Comparison of ENCODE assay signal across 20 cellular contexts in the genomic region with DNA sequence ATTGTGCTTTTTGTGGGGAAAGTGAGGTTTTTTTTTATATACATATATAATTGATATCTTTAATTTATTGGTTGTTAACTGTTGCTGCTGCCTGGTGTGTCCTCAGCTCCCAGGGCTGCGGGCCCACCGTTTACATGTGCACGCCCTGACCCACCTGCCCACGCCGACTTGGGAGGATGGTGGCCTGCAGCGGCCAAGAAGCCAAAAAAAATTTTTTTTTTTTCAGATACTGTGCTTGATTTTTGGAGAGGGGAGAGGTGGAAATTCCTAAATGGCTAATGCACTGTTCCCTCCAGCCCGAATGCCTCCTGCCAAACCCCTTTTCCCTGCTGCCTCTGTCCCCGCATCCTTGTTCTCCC. TPM values are rescaled to one million over a fixed set of nuclear protein-coding genes. Genes with fewer than 3 reads are reported as not detected.
A peak's percentile ranks its signal among the peaks of the same experiment; 100 is the strongest.
DNase-seq lines count a peak whose midpoint lies in the region; FAIRE-seq and TF ChIP-seq lines count a peak whose summit lies in the region.
"Had no signal": no experiment of that assay in that cellular context is flagged by ENCODE, and none has a peak within 500 bp of the region (broad histone marks: within the 10 kb centered on the region; RNA-seq: fewer than 3 reads in every experiment).

No MANE protein-coding gene starts in this region.

- H3K56ac ChIP-seq in H9 (ENCODE audit: insufficient read length, low read depth, low read length) = no peak overlapping the region

- no peak overlapping the region for H3K4ac ChIP-seq in H9 (ENCODE audit: low read depth, low read length)

- H3K27ac Mint-ChIP-seq in endothelial cell (ENCODE audit: unreplicated experiment) = no peak overlapping the region
- H3K27ac Mint-ChIP-seq in H9 = peak overlapping the region in 1 of 3 experiments; percentile 74; a peak in 2 of 7 replicates
- H3K27ac Mint-ChIP-seq: CD14-positive monocyte, HFFc6 had no signal

- no peak overlapping the region for H2AFZ ChIP-seq in H9 (ENCODE audit: low read length)
- H2AFZ ChIP-seq: GM23248 had no signal

- no peaks in the 10 kb centered on the region for H3K79me2 ChIP-seq in H9 (ENCODE audit: insufficient read depth, low read length)

- 93 to 95% methylated on average over 8 of the region's 8 CpGs for WGBS in sigmoid colon, 2 donors
- 89% methylated on average over 8 of the region's 8 CpGs; no CpG with 5 or more reads in 1 of the 2 donors for WGBS in transverse colon (ENCODE audit: low coverage in 1 of 2), 2 donors
- no CpG with 5 or more reads among the region's 8 CpGs for WGBS in H9 (ENCODE audit: extremely low coverage, insufficient read length, low lambda C conversion rate)

- H2BK15ac ChIP-seq in H9 (ENCODE audit: low read depth, low read length) = no peak overlapping the region

- no peak overlapping the region for H2BK120ac ChIP-seq in H9 (ENCODE audit: low read depth, low read length, poor library complexity, severe bottlenecking)

- H3K4me3 ChIP-seq in sigmoid colon = no peak overlapping the region
- no peak overlapping the region for H3K4me3 ChIP-seq in transverse colon
- H3K4me3 ChIP-seq: BLaER1, GM23248 had no signal

- no peaks in the 10 kb centered on the region for H4K20me1 ChIP-seq in H9 (ENCODE audit: control insufficient read depth, insufficient read depth, insufficient read length)

- no peaks in the 10 kb centered on the region for H3K9me3 Mint-ChIP-seq in endothelial cell (ENCODE audit: unreplicated experiment)
- H3K9me3 Mint-ChIP-seq in H9 = no peaks in the 10 kb centered on the region; a peak in 1 of 5 replicates
- H3K9me3 Mint-ChIP-seq: HFFc6 had no signal

- H3K4me2 ChIP-seq in H9 (ENCODE audit: insufficient read depth, insufficient read length, low read length) = no peak overlapping the region
- H3K4me2 ChIP-seq: BLaER1 had no signal

- H2AK5ac ChIP-seq in H9 (ENCODE audit: insufficient read length, low read length) = no peak overlapping the region

- intact Hi-C loops in sigmoid colon (cut with DNase I) (no loop called here), transverse colon (cut with DNase I; ENCODE audit: low total_unique reads) (loop anchor here (5.0 to 10.0 kb wide), 2 partner anchors 126 to 349 kb away; no protein-coding TSS in a partner anchor)

- H3K14ac ChIP-seq in H9 (ENCODE audit: insufficient read depth, low read length) = no peak overlapping the region

- H3K23me2 ChIP-seq in H9 (ENCODE audit: insufficient read length, low read depth, low read length, poor library complexity, severe bottlenecking) = no peaks in the 10 kb centered on the region

- no peak overlapping the region for H3K23ac ChIP-seq in H9 (ENCODE audit: insufficient read length, low read depth, low read length)

- FAIRE-seq in RCC 7860 (lab: Jason Lieb, UNC) = no peak
- FAIRE-seq: A204.1, GM12892, GM18507 had no signal

- H3K9me3 ChIP-seq in sigmoid colon (no peaks in the 10 kb centered on the region), transverse colon (no peaks in the 10 kb centered on the region), H9 (ENCODE audit: control insufficient read depth, low read depth, low read length) (no peaks in the 10 kb centered on the region)
- H3K9me3 ChIP-seq: BLaER1 had no signal

- H4K91ac ChIP-seq in H9 (ENCODE audit: insufficient read length, low read depth, low read length) = no peak overlapping the region

- no peak for TF ChIP-seq POLR2A in sigmoid colon (IDR thresholded peaks at IDR 0.05)
- no peak for TF ChIP-seq POLR2A in transverse colon (IDR thresholded peaks at IDR 0.05)

- H3K4me3 Mint-ChIP-seq in endothelial cell (ENCODE audit: unreplicated experiment) (peak overlapping the region; percentile 56), H9 (no peak overlapping the region)
- H3K4me3 Mint-ChIP-seq: CD14-positive monocyte; CD4-positive, alpha-beta memory T cell; HFFc6 had no signal

- H3K36me3 ChIP-seq in sigmoid colon = peaks cover 9 to 55% (median 22%) of the 10 kb centered on the region in 4 donors
- H3K36me3 ChIP-seq in transverse colon = no peaks in the 10 kb centered on the region

- H3K36me3 Mint-ChIP-seq in endothelial cell (ENCODE audit: low read depth, unreplicated experiment) = no peaks in the 10 kb centered on the region
- H3K36me3 Mint-ChIP-seq in H9 (ENCODE audit: insufficient read depth in 1 of 3, low read depth in 3 of 3) = peaks cover 11 to 23% (median 21%) of the 10 kb centered on the region in 3 experiments; a peak in 6 of 7 replicates
- H3K36me3 Mint-ChIP-seq: CD14-positive monocyte; CD4-positive, alpha-beta memory T cell had no signal

- no peaks in the 10 kb centered on the region for H3K27me3 Mint-ChIP-seq in endothelial cell (ENCODE audit: unreplicated experiment)
- no peaks in the 10 kb centered on the region for H3K27me3 Mint-ChIP-seq in H9 (ENCODE audit: low read depth)
- H3K27me3 Mint-ChIP-seq: CD4-positive, alpha-beta memory T cell had no signal

- TF ChIP-seq CTCF in endothelial cell (IDR thresholded peaks at IDR 0.05; ENCODE audit: unreplicated experiment) (no peak), sigmoid colon (IDR thresholded peaks at IDR 0.05) (no peak), transverse colon (IDR thresholded peaks at IDR 0.05) (no peak), H9 (conservative IDR thresholded peaks at IDR 0.05) (no peak)

- no peak for TF ChIP-seq EP300 in sigmoid colon (IDR thresholded peaks at IDR 0.05)
- no peak for TF ChIP-seq EP300 in transverse colon (IDR thresholded peaks at IDR 0.05; ENCODE audit: low read depth)

- H3K4me1 Mint-ChIP-seq in endothelial cell (ENCODE audit: unreplicated experiment) = peaks cover 12% of the 10 kb centered on the region
- H3K4me1 Mint-ChIP-seq in H9 = peaks cover 6 to 26% of the 10 kb centered on the region in 2 experiments

- H2BK12ac ChIP-seq in H9 (ENCODE audit: insufficient read length, low read depth, low read length) = no peak overlapping the region

- in situ Hi-C loops in transverse colon (cut with MboI; ENCODE audit: low pct_ligation_motif_present in 1 of 4, low pct_unique_long_range_greater_than_20kb in 1 of 4, low sequenced_read_pairs in 3 of 4) = loop anchor here (10.0 to 25.0 kb wide), 3 partner anchors 119 to 346 kb away; no protein-coding TSS in a partner anchor

- no peak overlapping the region for H3T11ph ChIP-seq in H9 (ENCODE audit: low read length)

- H3K9ac ChIP-seq in H9 (ENCODE audit: extremely low read depth, insufficient read length, low read length) = no peak overlapping the region
- H3K9ac ChIP-seq: BLaER1, GM23248 had no signal

- H3K27ac ChIP-seq in sigmoid colon (peak overlapping the region in 3 of 4 donors; percentile 75 to 92 (median 83)), transverse colon (peak overlapping the region; percentile 22 to 79 (median 70)), H9 (ENCODE audit: insufficient read length, low read depth, low read length) (no peak overlapping the region)
- H3K27ac ChIP-seq: BLaER1, GM23248, HL-60 had no signal

- H3K4me1 ChIP-seq in sigmoid colon (peaks cover 3 to 40% (median 35%) of the 10 kb centered on the region in 4 donors), transverse colon (peaks cover 3 to 17% (median 11%) of the 10 kb centered on the region in 4 donors), H9 (ENCODE audit: insufficient read depth, low read length) (no peaks in the 10 kb centered on the region)

- H4K8ac ChIP-seq in H9 (replicated peaks; ENCODE audit: insufficient read length, low read depth, low read length) = no peak overlapping the region

- no peak overlapping the region for H2BK5ac ChIP-seq in H9 (ENCODE audit: insufficient read length, low read length)

- H4K5ac ChIP-seq in H9 (ENCODE audit: insufficient read length, low read depth, low read length) = no peak overlapping the region

- H2BK20ac ChIP-seq in H9 (ENCODE audit: low read depth, low read length, poor library complexity, severe bottlenecking) = no peak overlapping the region

- H3K27me3 ChIP-seq in sigmoid colon (no peaks in the 10 kb centered on the region), transverse colon (no peaks in the 10 kb centered on the region), H9 (ENCODE audit: insufficient read depth, low read length) (no peaks in the 10 kb centered on the region)
- H3K27me3 ChIP-seq: BLaER1 had no signal

- H3K18ac ChIP-seq in H9 (ENCODE audit: insufficient read length, low read depth, low read length) = no peak overlapping the region

- H3K79me1 ChIP-seq in H9 (ENCODE audit: insufficient read depth, low read depth, low read length, poor library complexity, severe bottlenecking) = no peaks in the 10 kb centered on the region

- DNase-seq in endothelial cell (ENCODE audit: low spot score) (no peak), sigmoid colon (no peak), transverse colon (no peak), RCC 7860 (ENCODE audit: low spot score) (no peak), NCI-H1694 treated with DMSO at 0.1 percent for 48 hours (lab: John Stamatoyannopoulos, UW) (no peak), H9 (no peak)
- DNase-seq: ACHN; AML-193; CD4-positive, alpha-beta memory T cell; DMS153; DMS79; GDM1; GM23248; HFFc6 had no signal

RNA-seq across cellular contexts. Expression of a gene that starts 32.0 kb away (rescaled TPM):
- total RNA-seq in endothelial cell (ENCODE audit: unreplicated experiment) (29.6 TPM), sigmoid colon (100 to 1,000 TPM in 1 of 4 donors, 10 to 100 TPM in 2, 1 to 10 TPM in 1; 8.2 to 106 (median 35.7) TPM), transverse colon (10 to 100 TPM in 3 of 4 donors, 1 to 10 TPM in 1; 7.8 to 40.0 (median 15.2) TPM), H9 (2021) (6.7 and 8.6 TPM in 2 replicates)
- 10 to 100 TPM in 1 of 3 donors, 1 to 10 TPM in 2; 3.6 to 44.0 (median 6.0) TPM for polyA plus RNA-seq in sigmoid colon
- total RNA-seq: CD4-positive, alpha-beta memory T cell; GM23248 had no signal
- polyA plus RNA-seq: CD14-positive monocyte; CD4-positive, alpha-beta memory T cell; GM23248 had no signal
